8 cellular contexts compared by ENCODE assay signal in genomic region chr17:77233635-77234334, GRCh38.
A peak's percentile ranks its signal among the peaks of the same experiment; 100 is the strongest.
DNase-seq lines count a peak whose midpoint lies in the region; ATAC-seq and TF ChIP-seq lines count a peak whose summit lies in the region.

No MANE protein-coding gene starts in this region.

- peaks cover 3% of the 10 kb centered on the region for H3K36me3 Mint-ChIP-seq in activated CD8-positive, alpha-beta T cell treated with anti-CD3 and anti-CD28 coated beads for 36 hours (ENCODE audit: low read depth)

- no peaks in the 10 kb centered on the region for H3K79me2 ChIP-seq in HCT116 (ENCODE audit: insufficient read depth, low read length)

- H3K27me3 ChIP-seq in HCT116 (ENCODE audit: insufficient read depth, low read length) (no peaks in the 10 kb centered on the region), left lung (no peaks in the 10 kb centered on the region), colonic mucosa (no peaks in the 10 kb centered on the region), esophagus squamous epithelium (no peaks in the 10 kb centered on the region)

- H3K9me2 ChIP-seq in HCT116 (ENCODE audit: insufficient read depth), result no peaks in the 10 kb centered on the region

- no peaks in the 10 kb centered on the region for H3K9me3 Mint-ChIP-seq in activated CD8-positive, alpha-beta T cell treated with anti-CD3 and anti-CD28 coated beads for 36 hours

- H3K27ac Mint-ChIP-seq in activated CD8-positive, alpha-beta T cell treated with anti-CD3 and anti-CD28 coated beads for 36 hours, result peak overlapping the region; percentile 15

- H3K9ac ChIP-seq in HCT116 (ENCODE audit: low read length), result no peak overlapping the region
- no peak overlapping the region for H3K9ac ChIP-seq in colonic mucosa (ENCODE audit: low read depth in 2 of 2, low read length in 2 of 2)

- H3K36me3 ChIP-seq in HCT116 (ENCODE audit: control insufficient read depth in 1 of 2, insufficient read depth in 2 of 2, low read length in 2 of 2), result no peaks in the 10 kb centered on the region
- H3K36me3 ChIP-seq in left lung, result no peaks in the 10 kb centered on the region
- H3K36me3 ChIP-seq in colonic mucosa, result no peaks in the 10 kb centered on the region
- H3K36me3 ChIP-seq in esophagus squamous epithelium, result no peaks in the 10 kb centered on the region

- H3K4me1 Mint-ChIP-seq in activated CD8-positive, alpha-beta T cell treated with anti-CD3 and anti-CD28 coated beads for 36 hours (ENCODE audit: low read depth), result peaks cover 16% of the 10 kb centered on the region

- H3K4me1 ChIP-seq in HCT116 (ENCODE audit: control insufficient read depth in 1 of 2, insufficient read depth in 2 of 2, low read length in 2 of 2) (peaks cover 0 to 9% of the 10 kb centered on the region in 2 experiments; a peak in 2 of 4 replicates), left lung (peaks cover 9 to 31% of the 10 kb centered on the region in 2 donors), colonic mucosa (peaks cover 7% of the 10 kb centered on the region), esophagus squamous epithelium (peaks cover 0 to 29% (median 0%) of the 10 kb centered on the region in 3 donors)

- H2AFZ ChIP-seq in HCT116 (ENCODE audit: low read depth, low read length, poor library complexity, severe bottlenecking), result no peak overlapping the region

- TF ChIP-seq CTCF in HCT116 (IDR thresholded peaks at IDR 0.05 in 2 of 3, conservative IDR thresholded peaks at IDR 0.05 in 1 of 3; ENCODE audit: borderline replicate concordance in 1 of 3, insufficient read depth in 1 of 3, low read depth in 2 of 3, low read length in 2 of 3) (no peak), left lung (IDR thresholded peaks at IDR 0.05) (no peak), colonic mucosa (IDR thresholded peaks at IDR 0.05) (no peak), esophagus squamous epithelium (IDR thresholded peaks at IDR 0.05) (no peak)
- TF ChIP-seq CTCF in activated CD8-positive, alpha-beta T cell treated with anti-CD3 and anti-CD28 coated beads for 36 hours (IDR thresholded peaks at IDR 0.05), result no peak

- RAD21 ChIA-PET in HCT116 (lab: Charles Lee; ENCODE audit: low non-redundant PET in 1 of 2, low total read pairs in 2 of 2, uncharacterized antibody in 2 of 2, unreplicated experiment in 2 of 2), result no interaction called here

- H4K20me1 ChIP-seq in HCT116 (ENCODE audit: insufficient read depth), result no peaks in the 10 kb centered on the region

- no TSS peak for BruUV-seq in HCT116 (replicated peaks; lab: Mats Ljungman, UMichigan)

- peaks cover 0 to 4% of the 10 kb centered on the region in 2 experiments; a peak in 1 of 4 replicates for H3K9me3 ChIP-seq in HCT116 (ENCODE audit: control insufficient read depth in 1 of 2, insufficient read depth in 1 of 2, low read depth in 1 of 2, low read length in 2 of 2)
- H3K9me3 ChIP-seq in left lung, result no peaks in the 10 kb centered on the region
- no peaks in the 10 kb centered on the region for H3K9me3 ChIP-seq in colonic mucosa
- no peaks in the 10 kb centered on the region for H3K9me3 ChIP-seq in esophagus squamous epithelium

- H3K4me3 Mint-ChIP-seq in activated CD8-positive, alpha-beta T cell treated with anti-CD3 and anti-CD28 coated beads for 36 hours, result no peak overlapping the region

- H3K27ac ChIP-seq in HCT116 (ENCODE audit: low read depth, low read length) (no peak overlapping the region), left lung (peak overlapping the region in 1 of 2 donors; percentile 77), colonic mucosa (no peak overlapping the region), esophagus squamous epithelium (peak overlapping the region in 2 of 4 donors; percentile 17 to 65)

- no peak for TF ChIP-seq POLR2A in HCT116 (IDR thresholded peaks at IDR 0.05; ENCODE audit: borderline replicate concordance, extremely low read depth, insufficient read depth, insufficient read length)
- TF ChIP-seq POLR2A in esophagus squamous epithelium (IDR thresholded peaks at IDR 0.05), result no peak

- TF ChIP-seq RAD21 in HCT116 (IDR thresholded peaks at IDR 0.05; ENCODE audit: low read depth), result no peak

- DNase-seq in CD1c-positive myeloid dendritic cell (ENCODE audit: extremely low spot score) (peak; percentile 86), HCT116 (ENCODE audit: low read depth, low spot score) (no peak), left lung (no peak), middle frontal gyrus (ENCODE audit: extremely low spot score, low spot score) (no peak), colonic mucosa (no peak), esophagus squamous epithelium (lab: John Stamatoyannopoulos, UW) (no peak)
- DNase-seq in activated CD8-positive, alpha-beta T cell treated with anti-CD3 and anti-CD28 coated beads for 36 hours, result peak; percentile 49

- H3K4me3 ChIP-seq in HCT116 (replicated peaks in 1 of 2; ENCODE audit: low read depth in 1 of 2, low read length in 2 of 2) (no peak overlapping the region), left lung (no peak overlapping the region), colonic mucosa (no peak overlapping the region), esophagus squamous epithelium (no peak overlapping the region)

- 32 to 65% methylated on average over 20 of the region's 21 CpGs for WGBS in esophagus squamous epithelium, 2 donors

- ATAC-seq in HCT116 (0 out of 2 replicates have a peak, but pooled peaks have one; percentile 29), left lung (peak; percentile 30), GM18868 (IDR thresholded peaks at IDR 0.05; ENCODE audit: unreplicated experiment) (no peak)
- ATAC-seq in activated CD8-positive, alpha-beta T cell treated with anti-CD3 and anti-CD28 coated beads for 36 hours, result peak; percentile 63

- peak overlapping the region; percentile 10; the same call in 1 of the 2 replicates for H3K4me2 ChIP-seq in HCT116 (ENCODE audit: low read length)

- POLR2A ChIA-PET in HCT116 (lab: Charles Lee), result no interaction called here
- POLR2A ChIA-PET in activated CD8-positive, alpha-beta T cell treated with anti-CD3 and anti-CD28 coated beads for 36 hours (lab: Charles Lee), result no interaction called here

- intact Hi-C loops in HCT116 (cut with micrococcal nuclease) (no loop called here), left lung (cut with DNase I) (no loop called here), colonic mucosa (cut with DNase I) (no loop called here), esophagus squamous epithelium (cut with DNase I) (no loop called here)
- intact Hi-C loops in activated CD8-positive, alpha-beta T cell treated with anti-CD3 and anti-CD28 coated beads for 36 hours (cut with micrococcal nuclease), result no loop called here

- H3K27me3 Mint-ChIP-seq in activated CD8-positive, alpha-beta T cell treated with anti-CD3 and anti-CD28 coated beads for 36 hours, result no peaks in the 10 kb centered on the region

- CTCF ChIA-PET in HCT116 (lab: Charles Lee), result interaction anchor here (1.2 kb wide), 1 partner anchor 178 kb away, joined by 3 read pairs; no protein-coding TSS in a partner anchor
- CTCF ChIA-PET in activated CD8-positive, alpha-beta T cell treated with anti-CD3 and anti-CD28 coated beads for 36 hours (lab: Charles Lee), result interaction anchor here (0.7 to 2.2 kb wide), 5 partner anchors 14 to 222 kb away, joined by 3 to 4 read pairs (median 3); no protein-coding TSS in a partner anchor

TF ChIP-seq in HCT116, 20 proteins besides CTCF, POLR2A, EP300 and RAD21:
- TF ChIP-seq CBX3 (IDR thresholded peaks at IDR 0.05; ENCODE audit: low read depth) (peak; percentile 60; the same call in 1 of the 2 replicates), FOSL1 (IDR thresholded peaks at IDR 0.05; ENCODE audit: low read depth) (peak; percentile 66), POLR2AphosphoS5 (IDR thresholded peaks at IDR 0.05; ENCODE audit: low read depth, low read length) (no peak), ZNF274 (IDR thresholded peaks at IDR 0.05; ENCODE audit: low read depth, low read length) (no peak), ATF3 (IDR thresholded peaks at IDR 0.05) (peak; percentile 84), JUND (IDR thresholded peaks at IDR 0.05) (no peak; the same call in 1 of the 2 replicates)

Comparison
In these comparisons a context has a peak if more than half of its experiments do, and no peak if none do; other contexts are left out.
1. DNase-seq: peak in CD1c-positive myeloid dendritic cell (single experiment) and activated CD8-positive, alpha-beta T cell treated with anti-CD3 and anti-CD28 coated beads for 36 hours (single experiment); none in HCT116 (single experiment), left lung (0 of 2), middle frontal gyrus (single experiment), colonic mucosa (single experiment) and esophagus squamous epithelium (single experiment).